ENCODE assay signal across 19 cellular contexts in the genomic region with DNA sequence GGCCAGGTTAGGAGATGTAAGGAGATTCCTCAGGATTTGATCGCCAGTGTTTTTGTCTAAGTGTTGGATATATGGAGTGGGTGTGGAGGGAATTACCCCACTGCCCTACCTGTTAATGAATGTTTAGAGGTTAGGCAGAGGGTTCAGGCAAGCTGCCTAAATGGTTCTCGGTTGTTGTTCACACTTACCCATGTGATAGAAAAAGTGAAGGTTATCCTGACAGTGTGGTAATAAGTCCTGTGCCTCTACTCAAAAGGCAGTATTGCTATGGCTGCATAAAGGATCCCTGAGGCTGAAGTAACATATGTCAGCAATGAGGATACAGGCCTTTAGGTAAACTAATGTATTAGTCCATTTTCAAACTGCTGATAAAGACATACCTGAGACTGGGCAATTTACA.
"Had no signal": no experiment of that assay in that cellular context is flagged by ENCODE, and none has a peak within 500 bp of the region (broad histone marks: within the 10 kb centered on the region; RNA-seq: fewer than 3 reads in every experiment).

No MANE protein-coding gene starts in this region.

- DNase-seq: foreskin melanocyte; head of caudate nucleus; hippocampal formation; left colon; left ventricle myocardium superior; mesenchymal stem cell; midbrain; nephron progenitor cell; psoas muscle; sigmoid colon; stimulated activated CD4-positive, alpha-beta T cell treated with anti-CD3 and anti-CD28 coated beads, Interleukin-2, amount 100 ng/mL, for 24 hours; stimulated activated CD4-positive, alpha-beta T cell treated with anti-CD3 and anti-CD28 coated beads, Interleukin-4, amount 100 ng/mL, for 4 hours; stimulated activated naive B cell treated with anti-CD40 and anti-IgM and Interleukin-4, amounts not matched to agents 10 μg/mL and 1 μg/mL and 100 μg/mL, for 72 hours; stimulated activated naive CD8-positive, alpha-beta T cell treated with anti-CD3 and anti-CD28 coated beads, Interleukin-15, amount 100 ng/mL, for 72 hours; testis; transverse colon had no signal

- H3K9me3 ChIP-seq: testis had no signal

- H3K4me3 ChIP-seq: lung, psoas muscle, right atrium auricular region, sigmoid colon, skin epidermis, testis, transverse colon had no signal

- H3K4me1 ChIP-seq: testis had no signal

- H3K27ac ChIP-seq: psoas muscle, right atrium auricular region, sigmoid colon, skin epidermis, testis, transverse colon had no signal

- ATAC-seq: left colon; left ventricle myocardium superior; psoas muscle; stimulated activated naive B cell treated with anti-CD40 and anti-IgM and Interleukin-4, amounts not matched to agents 10 μg/mL and 1 μg/mL and 100 μg/mL, for 72 hours; stimulated activated naive CD8-positive, alpha-beta T cell treated with anti-CD3 and anti-CD28 coated beads, Interleukin-15, amount 100 ng/mL, for 72 hours had no signal

- H3K36me3 ChIP-seq: right atrium auricular region, sigmoid colon, transverse colon had no signal

- H3K27me3 ChIP-seq: right atrium auricular region, sigmoid colon, testis, transverse colon had no signal
